Comparison of ENCODE assay signal across 14 cellular contexts in genomic region chr5:119583684-119584083, GRCh38. TPM values are rescaled to one million over a fixed set of nuclear protein-coding genes. Genes with fewer than 3 reads are reported as not detected.
DNase-seq lines count a peak whose midpoint lies in the region; ATAC-seq and TF ChIP-seq lines count a peak whose summit lies in the region.
"Had no signal": no experiment of that assay in that cellular context is flagged by ENCODE, and none has a peak within 500 bp of the region (broad histone marks: within the 10 kb centered on the region; RNA-seq: fewer than 3 reads in every experiment).

No MANE protein-coding gene starts in this region.

- TF ChIP-seq POLR2A in prostate gland (IDR thresholded peaks at IDR 0.05) (no peak), suprapubic skin (IDR thresholded peaks at IDR 0.05) (no peak)

- no peaks in the 10 kb centered on the region for H3K9me3 ChIP-seq in prostate gland
- no peaks in the 10 kb centered on the region for H3K9me3 ChIP-seq in suprapubic skin

- DNase-seq in fibroblast of mammary gland (ENCODE audit: low read depth): peak; percentile 31
- no peak for DNase-seq in prostate gland (ENCODE audit: low spot score)
- DNase-seq in globus pallidus (ENCODE audit: low spot score): no peak
- no peak for DNase-seq in suprapubic skin (ENCODE audit: low spot score in 2 of 2)
- no peak for DNase-seq in coronary artery (ENCODE audit: low spot score)
- DNase-seq: activated CD4-positive, alpha-beta T cell treated with anti-CD3 and anti-CD28 coated beads for 36 hours; activated naive CD4-positive, alpha-beta T cell treated with anti-CD3 and anti-CD28 coated beads, Interleukin-2, amount 10 ng/mL, durations not matched to agents 7 days and 5 days; Right ventricle myocardium superior; stimulated activated CD4-positive, alpha-beta T cell treated with anti-CD3 and anti-CD28 coated beads, Interleukin-1b, Interleukin-23, amount 100 ng/mL, for 48 hours had no signal

- peak; percentile 81 for ATAC-seq in GM18517 (IDR thresholded peaks at IDR 0.05; ENCODE audit: unreplicated experiment)
- peak; percentile 88 for ATAC-seq in GM21529 (IDR thresholded peaks at IDR 0.05; ENCODE audit: unreplicated experiment)
- ATAC-seq in HG03108 (IDR thresholded peaks at IDR 0.05; ENCODE audit: unreplicated experiment): peak; percentile 92
- ATAC-seq: activated CD4-positive, alpha-beta T cell treated with anti-CD3 and anti-CD28 coated beads for 36 hours had no signal

- no peaks in the 10 kb centered on the region for H3K36me3 ChIP-seq in prostate gland
- no peaks in the 10 kb centered on the region for H3K36me3 ChIP-seq in suprapubic skin

- no peak overlapping the region for H3K4me3 ChIP-seq in fibroblast of mammary gland (ENCODE audit: control insufficient read depth, low read depth, low read length)
- no peak overlapping the region for H3K4me3 ChIP-seq in prostate gland
- H3K4me3 ChIP-seq in suprapubic skin: no peak overlapping the region
- no peak overlapping the region for H3K4me3 ChIP-seq in coronary artery

- TF ChIP-seq EP300 in suprapubic skin (IDR thresholded peaks at IDR 0.05): no peak

- no peaks in the 10 kb centered on the region for H3K27me3 ChIP-seq in prostate gland (replicated peaks; ENCODE audit: insufficient read depth)
- no peaks in the 10 kb centered on the region for H3K27me3 ChIP-seq in suprapubic skin

- no peaks in the 10 kb centered on the region for H3K4me1 ChIP-seq in prostate gland (replicated peaks)
- H3K4me1 ChIP-seq in suprapubic skin: no peaks in the 10 kb centered on the region

- 88% methylated on average over 3 of the region's 3 CpGs for WGBS in prostate gland
- WGBS in suprapubic skin: 66% methylated on average over 3 of the region's 3 CpGs

- no peak overlapping the region for H3K27ac ChIP-seq in prostate gland
- H3K27ac ChIP-seq in suprapubic skin: no peak overlapping the region
- no peak overlapping the region for H3K27ac ChIP-seq in coronary artery
- H3K27ac ChIP-seq: C4-2B had no signal

- TF ChIP-seq CTCF in fibroblast of mammary gland (conservative IDR thresholded peaks at IDR 0.05; ENCODE audit: control insufficient read depth, insufficient read depth, low read depth, low read length): no peak
- no peak for TF ChIP-seq CTCF in prostate gland (IDR thresholded peaks at IDR 0.05)
- no peak for TF ChIP-seq CTCF in suprapubic skin (IDR thresholded peaks at IDR 0.05)
- no peak for TF ChIP-seq CTCF in coronary artery (IDR thresholded peaks at IDR 0.05)

- intact Hi-C loops in prostate gland (cut with DNase I): no loop called here

RNA-seq across cellular contexts. Expression of gene FAM170A, which starts 45.7 kb away (rescaled TPM):
- total RNA-seq in prostate gland (1 to 10 TPM in 1 of 2 donors, not detected in 1; 1.1 TPM), suprapubic skin (under 1 TPM in 1 of 4 donors, not detected in 3; 0.68 TPM)
- total RNA-seq: activated CD4-positive, alpha-beta T cell treated with anti-CD3 and anti-CD28 coated beads for 36 hours; Right ventricle myocardium superior; temporal lobe had no signal
